ENCODE assay signal across 19 cellular contexts in genomic region chr3:63977893-63978292, GRCh38. TPM values are rescaled to one million over a fixed set of nuclear protein-coding genes. Genes with fewer than 3 reads are reported as not detected.
DNase-seq lines count a peak whose midpoint lies in the region; ATAC-seq and TF ChIP-seq lines count a peak whose summit lies in the region.
"Had no signal": no experiment of that assay in that cellular context is flagged by ENCODE, and none has a peak within 500 bp of the region (broad histone marks: within the 10 kb centered on the region; RNA-seq: fewer than 3 reads in every experiment).

No MANE protein-coding gene starts in this region.

- 41% methylated on average over 4 of the region's 4 CpGs for WGBS in suprapubic skin

- H3K4me1 ChIP-seq in suprapubic skin, result peaks cover 52% of the 10 kb centered on the region

- no peaks in the 10 kb centered on the region for H3K9me3 Mint-ChIP-seq in activated naive CD4-positive, alpha-beta T cell treated with anti-CD3 and anti-CD28 coated beads for 36 hours
- no peaks in the 10 kb centered on the region for H3K9me3 Mint-ChIP-seq in activated CD4-positive, alpha-beta memory T cell treated with anti-CD3 and anti-CD28 coated beads, Interleukin-2, amount 10 ng/mL, durations not matched to agents 7 days and 5 days

- no peak overlapping the region for H3K4me3 Mint-ChIP-seq in activated naive CD4-positive, alpha-beta T cell treated with anti-CD3 and anti-CD28 coated beads for 36 hours
- H3K4me3 Mint-ChIP-seq in activated CD4-positive, alpha-beta memory T cell treated with anti-CD3 and anti-CD28 coated beads, Interleukin-2, amount 10 ng/mL, durations not matched to agents 7 days and 5 days, result peak overlapping the region; percentile 53

- peaks cover 30% of the 10 kb centered on the region for H3K36me3 ChIP-seq in suprapubic skin

- no peak for TF ChIP-seq CTCF in suprapubic skin (IDR thresholded peaks at IDR 0.05)

- H3K4me1 Mint-ChIP-seq in activated naive CD4-positive, alpha-beta T cell treated with anti-CD3 and anti-CD28 coated beads for 36 hours (ENCODE audit: low read depth), result peaks cover 92% of the 10 kb centered on the region
- H3K4me1 Mint-ChIP-seq in activated CD4-positive, alpha-beta memory T cell treated with anti-CD3 and anti-CD28 coated beads, Interleukin-2, amount 10 ng/mL, durations not matched to agents 7 days and 5 days, result peaks cover 95% of the 10 kb centered on the region

- peak overlapping the region; percentile 93 for H3K27ac Mint-ChIP-seq in activated naive CD4-positive, alpha-beta T cell treated with anti-CD3 and anti-CD28 coated beads for 36 hours
- H3K27ac Mint-ChIP-seq in activated CD4-positive, alpha-beta memory T cell treated with anti-CD3 and anti-CD28 coated beads, Interleukin-2, amount 10 ng/mL, durations not matched to agents 7 days and 5 days, result peak overlapping the region; percentile 96

- intact Hi-C loops in activated naive CD4-positive, alpha-beta T cell treated with anti-CD3 and anti-CD28 coated beads for 36 hours (cut with micrococcal nuclease), result loop anchor here (1.0 to 2.0 kb wide), 4 partner anchors 8 to 45 kb away; partner anchors contain the start of gene PSMD6

- no peak overlapping the region for H3K4me3 ChIP-seq in suprapubic skin
- H3K4me3 ChIP-seq: coronary artery, lung, testis had no signal

- no peak for ATAC-seq in GM21576 (IDR thresholded peaks at IDR 0.05; ENCODE audit: unreplicated experiment)
- ATAC-seq in GM18909 (IDR thresholded peaks at IDR 0.05; ENCODE audit: poor library complexity, unreplicated experiment), result no peak
- ATAC-seq: HCT116 had no signal

- CTCF ChIA-PET in activated naive CD4-positive, alpha-beta T cell treated with anti-CD3 and anti-CD28 coated beads for 36 hours (lab: Charles Lee), result interaction anchor here (1.0 to 8.2 kb wide), 4 partner anchors 13 to 17 kb away, joined by 3 to 83 read pairs (median 12); no protein-coding TSS in a partner anchor
- CTCF ChIA-PET in activated CD4-positive, alpha-beta memory T cell treated with anti-CD3 and anti-CD28 coated beads, Interleukin-2, amount 10 ng/mL, durations not matched to agents 7 days and 5 days (lab: Charles Lee), result interaction anchor here (0.7 to 10.8 kb wide), 8 partner anchors 11 to 66 kb away, joined by 3 to 201 read pairs (median 6); partner anchors contain the start of gene PSMD6

- H3K36me3 Mint-ChIP-seq in activated naive CD4-positive, alpha-beta T cell treated with anti-CD3 and anti-CD28 coated beads for 36 hours (ENCODE audit: low read depth), result peaks cover 21% of the 10 kb centered on the region
- H3K36me3 Mint-ChIP-seq in activated CD4-positive, alpha-beta memory T cell treated with anti-CD3 and anti-CD28 coated beads, Interleukin-2, amount 10 ng/mL, durations not matched to agents 7 days and 5 days (ENCODE audit: low read depth), result peaks cover 60% of the 10 kb centered on the region

- no peaks in the 10 kb centered on the region for H3K27me3 Mint-ChIP-seq in activated naive CD4-positive, alpha-beta T cell treated with anti-CD3 and anti-CD28 coated beads for 36 hours (ENCODE audit: low read depth)
- H3K27me3 Mint-ChIP-seq in activated CD4-positive, alpha-beta memory T cell treated with anti-CD3 and anti-CD28 coated beads, Interleukin-2, amount 10 ng/mL, durations not matched to agents 7 days and 5 days, result no peaks in the 10 kb centered on the region

- POLR2A ChIA-PET in activated CD4-positive, alpha-beta memory T cell treated with anti-CD3 and anti-CD28 coated beads, Interleukin-2, amount 10 ng/mL, durations not matched to agents 7 days and 5 days (lab: Charles Lee), result interaction anchor here (0.8 to 6.9 kb wide), 8 partner anchors 8 to 66 kb away, joined by 3 to 249 read pairs (median 10); partner anchors contain the start of genes PSMD6 and SCAANT1

- no peaks in the 10 kb centered on the region for H3K9me3 ChIP-seq in suprapubic skin
- H3K9me3 ChIP-seq: spleen, testis had no signal

- no peak for TF ChIP-seq POLR2A in suprapubic skin (IDR thresholded peaks at IDR 0.05)

- no peak for DNase-seq in activated naive CD4-positive, alpha-beta T cell treated with anti-CD3 and anti-CD28 coated beads for 36 hours
- DNase-seq in activated naive CD4-positive, alpha-beta T cell treated with Interleukin-2 at 50 U/mL for 16 hours, result no peak
- DNase-seq in activated CD4-positive, alpha-beta memory T cell treated with anti-CD3 and anti-CD28 coated beads, Interleukin-2, amount 10 ng/mL, durations not matched to agents 7 days and 5 days, result no peak
- peak; percentile 22 for DNase-seq in iris pigment epithelial cell (ENCODE audit: low read depth)
- no peak for DNase-seq in suprapubic skin (ENCODE audit: low spot score in 2 of 2)
- no peak for DNase-seq in NCI-H446 treated with DMSO at 0.1 percent for 48 hours (lab: John Stamatoyannopoulos, UW)
- DNase-seq: activated CD4-positive, alpha-beta T cell treated with anti-CD3 and anti-CD28 coated beads, Interleukin-2, amount 50 U/mL, for 48 hours; amygdala; hypothalamus; NCI-H1694 treated with DMSO at 0.1 percent for 48 hours; NCI-H69; spleen; testis had no signal

- H3K27me3 ChIP-seq in suprapubic skin, result no peaks in the 10 kb centered on the region
- H3K27me3 ChIP-seq: spleen, testis had no signal

- no peak for TF ChIP-seq EP300 in suprapubic skin (IDR thresholded peaks at IDR 0.05)

- peak overlapping the region; percentile 81 for H3K27ac ChIP-seq in suprapubic skin
- H3K27ac ChIP-seq: KMS-11, testis had no signal

RNA-seq across cellular contexts. Expression of gene PSMD6, which starts 45.4 kb away (rescaled TPM):
- total RNA-seq in activated naive CD4-positive, alpha-beta T cell treated with anti-CD3 and anti-CD28 coated beads for 36 hours, result 100 to 1,000 TPM; 101 to 103 TPM
- total RNA-seq in activated CD4-positive, alpha-beta memory T cell treated with anti-CD3 and anti-CD28 coated beads, Interleukin-2, amount 10 ng/mL, durations not matched to agents 7 days and 5 days, result 10 to 100 TPM; 82.1 to 82.9 TPM
- total RNA-seq in suprapubic skin, result 10 to 100 TPM; 54.6 to 82.3 (median 68.0) TPM
